17 cellular contexts compared by ENCODE assay signal in the genomic region with DNA sequence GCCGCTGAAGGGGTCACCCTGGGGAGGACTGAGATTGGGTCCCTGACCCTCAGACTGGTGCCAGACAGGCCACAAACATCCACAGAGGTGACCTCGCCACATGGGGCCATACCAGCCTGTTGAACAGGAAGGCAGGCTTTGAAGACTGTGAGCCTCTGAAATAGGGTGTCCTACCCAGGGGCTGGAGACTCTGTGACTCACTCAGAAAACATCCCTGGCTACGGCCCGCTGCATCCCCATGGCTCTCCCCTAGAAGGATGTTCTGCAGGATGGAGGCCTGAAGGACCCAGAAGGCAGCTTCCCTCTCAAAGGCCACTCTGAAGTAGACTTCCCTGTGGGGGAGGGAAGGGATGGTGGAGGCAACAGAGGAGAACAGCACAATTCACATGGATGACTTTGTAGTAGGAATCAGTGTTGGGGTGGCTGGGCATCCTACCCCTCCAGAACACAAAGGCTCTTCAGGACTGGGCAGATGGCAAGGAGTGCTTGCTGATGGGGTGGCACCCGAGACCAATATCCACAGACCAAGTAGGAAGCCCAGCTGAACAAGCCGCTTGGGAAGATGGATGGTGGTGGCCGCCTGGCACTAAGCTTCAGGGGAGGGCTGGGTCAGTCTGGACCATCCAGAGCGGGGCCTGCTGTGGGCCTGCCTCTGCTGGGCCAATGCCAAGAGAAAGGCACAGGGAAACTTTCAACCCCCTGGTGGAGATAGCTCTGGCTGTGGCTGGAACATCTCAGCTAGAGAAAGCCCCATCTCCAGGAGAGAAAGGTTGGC. TPM values are rescaled to one million over a fixed set of nuclear protein-coding genes. Genes with fewer than 3 reads are reported as not detected.
A peak's percentile ranks its signal among the peaks of the same experiment; 100 is the strongest.
DNase-seq lines count a peak whose midpoint lies in the region; ATAC-seq and FAIRE-seq lines count a peak whose summit lies in the region.
"Had no signal": no experiment of that assay in that cellular context is flagged by ENCODE, and none has a peak within 500 bp of the region (broad histone marks: within the 10 kb centered on the region; RNA-seq: fewer than 3 reads in every experiment).

No MANE protein-coding gene starts in this region.

- ATAC-seq in esophagus mucosa: peak; percentile 49
- no peak for ATAC-seq in activated CD8-positive, alpha-beta T cell treated with anti-CD3 and anti-CD28 coated beads, Interleukin-2, amount 10 ng/mL, durations not matched to agents 7 days and 5 days
- no peak for ATAC-seq in activated T-helper 17 cell treated with anti-CD3 and anti-CD28 coated beads, Interleukin-2, amount 50 U/mL, for 72 hours (replicated peaks)
- ATAC-seq: pancreas; stimulated activated naive CD8-positive, alpha-beta T cell treated with anti-CD3 and anti-CD28 coated beads, Interleukin-15, amount 100 ng/mL, for 72 hours had no signal

- no peaks in the 10 kb centered on the region for H3K4me1 ChIP-seq in CD8-positive, alpha-beta memory T cell (ENCODE audit: insufficient read depth, low read length)
- H3K4me1 ChIP-seq: pancreas had no signal

- CTCF ChIA-PET in activated CD8-positive, alpha-beta T cell treated with anti-CD3 and anti-CD28 coated beads, Interleukin-2, amount 10 ng/mL, durations not matched to agents 7 days and 5 days (lab: Charles Lee): interaction anchor here (1.8 kb wide), 1 partner anchor 37 kb away, joined by 6 read pairs; no protein-coding TSS in a partner anchor
- CTCF ChIA-PET in CD8-positive, alpha-beta memory T cell (lab: Charles Lee): no interaction called here

- peaks cover 8% of the 10 kb centered on the region for H3K36me3 Mint-ChIP-seq in activated CD8-positive, alpha-beta T cell treated with anti-CD3 and anti-CD28 coated beads, Interleukin-2, amount 10 ng/mL, durations not matched to agents 7 days and 5 days (ENCODE audit: low read depth)
- no peaks in the 10 kb centered on the region for H3K36me3 Mint-ChIP-seq in CD8-positive, alpha-beta memory T cell
- H3K36me3 Mint-ChIP-seq in activated T-helper 17 cell treated with anti-CD3 and anti-CD28 coated beads, Interleukin-2, amount 50 U/mL, for 72 hours (ENCODE audit: low read depth): no peaks in the 10 kb centered on the region

- no peak overlapping the region for H3K4me3 Mint-ChIP-seq in activated CD8-positive, alpha-beta T cell treated with anti-CD3 and anti-CD28 coated beads, Interleukin-2, amount 10 ng/mL, durations not matched to agents 7 days and 5 days
- H3K4me3 Mint-ChIP-seq in CD8-positive, alpha-beta memory T cell: no peak overlapping the region
- H3K4me3 Mint-ChIP-seq in activated T-helper 17 cell treated with anti-CD3 and anti-CD28 coated beads, Interleukin-2, amount 50 U/mL, for 72 hours: no peak overlapping the region
- H3K4me3 Mint-ChIP-seq: activated T-cell treated with anti-CD3 and anti-CD28 coated beads, Interleukin-2, amount 50 U/mL, for 24 hours; stimulated activated naive CD8-positive, alpha-beta T cell treated with anti-CD3 and anti-CD28 coated beads, Interleukin-15, amount 100 ng/mL, for 72 hours had no signal

- H3K9me3 ChIP-seq in CD8-positive, alpha-beta memory T cell (ENCODE audit: low read length): no peaks in the 10 kb centered on the region
- H3K9me3 ChIP-seq: pancreas had no signal

- no peaks in the 10 kb centered on the region for H3K27me3 ChIP-seq in CD8-positive, alpha-beta memory T cell (ENCODE audit: insufficient read depth, low read length, poor library complexity, severe bottlenecking)
- H3K27me3 ChIP-seq: pancreas had no signal

- H3K4me1 Mint-ChIP-seq in activated CD8-positive, alpha-beta T cell treated with anti-CD3 and anti-CD28 coated beads, Interleukin-2, amount 10 ng/mL, durations not matched to agents 7 days and 5 days (ENCODE audit: low read depth): peaks cover 2% of the 10 kb centered on the region
- H3K4me1 Mint-ChIP-seq in CD8-positive, alpha-beta memory T cell: no peaks in the 10 kb centered on the region
- H3K4me1 Mint-ChIP-seq in activated T-helper 17 cell treated with anti-CD3 and anti-CD28 coated beads, Interleukin-2, amount 50 U/mL, for 72 hours: no peaks in the 10 kb centered on the region
- H3K4me1 Mint-ChIP-seq: stimulated activated naive CD8-positive, alpha-beta T cell treated with anti-CD3 and anti-CD28 coated beads, Interleukin-15, amount 100 ng/mL, for 72 hours had no signal

- no peaks in the 10 kb centered on the region for H3K36me3 ChIP-seq in CD8-positive, alpha-beta memory T cell (ENCODE audit: insufficient read depth, low read length)
- H3K36me3 ChIP-seq: pancreas had no signal

- no peaks in the 10 kb centered on the region for H3K9me3 Mint-ChIP-seq in activated CD8-positive, alpha-beta T cell treated with anti-CD3 and anti-CD28 coated beads, Interleukin-2, amount 10 ng/mL, durations not matched to agents 7 days and 5 days (ENCODE audit: insufficient read depth)
- H3K9me3 Mint-ChIP-seq in CD8-positive, alpha-beta memory T cell: no peaks in the 10 kb centered on the region
- no peaks in the 10 kb centered on the region for H3K9me3 Mint-ChIP-seq in activated T-helper 17 cell treated with anti-CD3 and anti-CD28 coated beads, Interleukin-2, amount 50 U/mL, for 72 hours
- H3K9me3 Mint-ChIP-seq: activated T-cell treated with anti-CD3 and anti-CD28 coated beads, Interleukin-2, amount 50 U/mL, for 24 hours; stimulated activated naive CD8-positive, alpha-beta T cell treated with anti-CD3 and anti-CD28 coated beads, Interleukin-15, amount 100 ng/mL, for 72 hours had no signal

- H3K4me3 ChIP-seq in CD8-positive, alpha-beta memory T cell (ENCODE audit: low read length): no peak overlapping the region
- H3K4me3 ChIP-seq: pancreas had no signal

- DNase-seq in EH (ENCODE audit: low read depth): peak; percentile 94
- peak; percentile 97 for DNase-seq in RCC 7860 (ENCODE audit: low spot score)
- peak; percentile 95 for DNase-seq in renal cortical epithelial cell (ENCODE audit: low read depth)
- DNase-seq in activated CD8-positive, alpha-beta T cell treated with anti-CD3 and anti-CD28 coated beads, Interleukin-2, amount 10 ng/mL, durations not matched to agents 7 days and 5 days: no peak
- DNase-seq in CD8-positive, alpha-beta memory T cell: no peak
- no peak for DNase-seq in NCI-H2081 treated with DMSO at 0.1 percent for 48 hours (lab: John Stamatoyannopoulos, UW)
- DNase-seq: activated T-cell treated with anti-CD3 and anti-CD28 coated beads, Interleukin-2, amount 50 U/mL, for 24 hours; DMS79; NCI-H510A; SHP77; stimulated activated CD4-positive, alpha-beta T cell treated with anti-CD3 and anti-CD28 coated beads, Interleukin-4, amount 100 ng/mL, for 1 hour; stimulated activated naive CD8-positive, alpha-beta T cell treated with anti-CD3 and anti-CD28 coated beads, Interleukin-15, amount 100 ng/mL, for 72 hours; WERI-Rb-1 had no signal

- POLR2A ChIA-PET in activated CD8-positive, alpha-beta T cell treated with anti-CD3 and anti-CD28 coated beads, Interleukin-2, amount 10 ng/mL, durations not matched to agents 7 days and 5 days (lab: Charles Lee): no interaction called here
- POLR2A ChIA-PET in CD8-positive, alpha-beta memory T cell (lab: Charles Lee): no interaction called here

- no peak overlapping the region for H3K27ac Mint-ChIP-seq in activated CD8-positive, alpha-beta T cell treated with anti-CD3 and anti-CD28 coated beads, Interleukin-2, amount 10 ng/mL, durations not matched to agents 7 days and 5 days
- no peak overlapping the region for H3K27ac Mint-ChIP-seq in CD8-positive, alpha-beta memory T cell
- H3K27ac Mint-ChIP-seq in activated T-helper 17 cell treated with anti-CD3 and anti-CD28 coated beads, Interleukin-2, amount 50 U/mL, for 72 hours: no peak overlapping the region
- H3K27ac Mint-ChIP-seq: activated T-cell treated with anti-CD3 and anti-CD28 coated beads, Interleukin-2, amount 50 U/mL, for 24 hours; stimulated activated naive CD8-positive, alpha-beta T cell treated with anti-CD3 and anti-CD28 coated beads, Interleukin-15, amount 100 ng/mL, for 72 hours had no signal

- H3K27me3 Mint-ChIP-seq in activated CD8-positive, alpha-beta T cell treated with anti-CD3 and anti-CD28 coated beads, Interleukin-2, amount 10 ng/mL, durations not matched to agents 7 days and 5 days (ENCODE audit: low read depth): no peaks in the 10 kb centered on the region
- no peaks in the 10 kb centered on the region for H3K27me3 Mint-ChIP-seq in CD8-positive, alpha-beta memory T cell
- no peaks in the 10 kb centered on the region for H3K27me3 Mint-ChIP-seq in activated T-helper 17 cell treated with anti-CD3 and anti-CD28 coated beads, Interleukin-2, amount 50 U/mL, for 72 hours
- H3K27me3 Mint-ChIP-seq: activated T-cell treated with anti-CD3 and anti-CD28 coated beads, Interleukin-2, amount 50 U/mL, for 24 hours; stimulated activated naive CD8-positive, alpha-beta T cell treated with anti-CD3 and anti-CD28 coated beads, Interleukin-15, amount 100 ng/mL, for 72 hours had no signal

- peak; percentile 97 for FAIRE-seq in RCC 7860 (lab: Jason Lieb, UNC)
- FAIRE-seq: islet of Langerhans, pancreas had no signal

- no peak overlapping the region for H3K27ac ChIP-seq in CD8-positive, alpha-beta memory T cell (ENCODE audit: low read depth, low read length)
- H3K27ac ChIP-seq: pancreas, WERI-Rb-1 had no signal

RNA-seq across cellular contexts. Expression of gene DUSP7, which starts 37.6 kb away (rescaled TPM):
- 62.6 TPM for total RNA-seq in esophagus mucosa
- 6.2 and 8.2 TPM in 2 replicates for total RNA-seq in renal cortical epithelial cell
- total RNA-seq in activated CD8-positive, alpha-beta T cell treated with anti-CD3 and anti-CD28 coated beads, Interleukin-2, amount 10 ng/mL, durations not matched to agents 7 days and 5 days: 10 to 100 TPM; 37.4 to 39.1 TPM
- total RNA-seq in CD8-positive, alpha-beta memory T cell: 10 to 100 TPM; 26.3 to 27.2 TPM
- 7.2 TPM for polyA plus RNA-seq in CD8-positive, alpha-beta memory T cell
- 10 to 100 TPM; 19.3 to 25.1 TPM for total RNA-seq in activated T-helper 17 cell treated with anti-CD3 and anti-CD28 coated beads, Interleukin-2, amount 50 U/mL, for 72 hours

Comparison
In these comparisons a context has a peak if more than half of its experiments do, and no peak if none do; other contexts are left out.
1. DNase-seq: peak in EH (single experiment), RCC 7860 (single experiment) and renal cortical epithelial cell (single experiment); none in activated CD8-positive, alpha-beta T cell treated with anti-CD3 and anti-CD28 coated beads, Interleukin-2, amount 10 ng/mL, durations not matched to agents 7 days and 5 days (single experiment), CD8-positive, alpha-beta memory T cell (0 of 5) and NCI-H2081 treated with DMSO at 0.1 percent for 48 hours (single experiment).